ENCODE assay signal across 8 cellular contexts in the genomic region with DNA sequence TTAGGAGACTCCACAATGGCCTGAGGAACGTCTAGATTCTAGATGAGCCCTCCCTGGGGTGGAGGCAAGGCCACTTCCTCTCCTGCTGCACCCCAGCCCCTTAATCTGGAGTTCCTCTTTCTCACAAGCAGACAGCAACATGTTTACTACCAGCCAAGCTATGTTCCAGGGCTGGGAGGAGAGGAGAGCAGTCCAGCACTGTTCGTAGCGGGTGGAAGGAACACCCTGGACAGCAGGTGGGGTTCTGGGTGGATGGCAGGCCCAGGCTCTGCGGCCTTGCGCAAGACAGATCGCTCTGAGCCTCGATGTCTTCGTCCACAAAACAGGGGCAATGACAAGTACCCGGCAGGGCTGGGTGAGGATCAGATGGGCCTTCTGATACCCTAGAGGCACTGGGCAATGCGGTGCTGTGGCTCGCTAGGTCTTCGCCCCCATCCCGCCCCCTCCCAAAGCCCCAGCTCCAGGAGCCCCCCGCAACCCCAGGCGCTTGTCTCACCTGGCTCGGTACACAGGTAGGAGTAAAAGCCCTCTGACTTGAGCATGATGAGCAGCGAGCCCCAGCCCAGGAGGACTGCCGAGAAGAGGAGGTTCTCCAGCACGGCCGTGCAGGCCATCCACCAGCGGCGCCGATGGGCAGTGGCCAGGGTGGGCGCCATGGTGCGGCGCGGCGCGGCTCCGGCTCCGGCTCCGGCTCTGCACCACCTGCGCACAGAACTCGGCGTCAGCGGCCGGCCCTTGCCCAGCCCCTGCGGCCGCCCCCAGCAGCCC. TPM values are rescaled to one million over a fixed set of nuclear protein-coding genes. Genes with fewer than 3 reads are reported as not detected.
A peak's percentile ranks its signal among the peaks of the same experiment; 100 is the strongest.
DNase-seq lines count a peak whose midpoint lies in the region; ATAC-seq and TF ChIP-seq lines count a peak whose summit lies in the region.

No MANE protein-coding gene starts in this region.

- peak overlapping the region in 3 of 4 experiments; percentile 74 to 80 (median 75) for H3K4me3 ChIP-seq in fibroblast of lung (replicated peaks in 1 of 4; ENCODE audit: control extremely low read depth in 1 of 4, insufficient read depth in 1 of 4, low read depth in 3 of 4, low read length in 4 of 4)

- H3K4me1 Mint-ChIP-seq in T-cell (peaks cover 16 to 27% (median 24%) of the 10 kb centered on the region in 3 donors), osteocyte (ENCODE audit: unreplicated experiment) (peaks cover 16% of the 10 kb centered on the region)

- no peaks in the 10 kb centered on the region for H4K20me1 ChIP-seq in fibroblast of lung (ENCODE audit: control insufficient read depth, extremely low read depth, insufficient read depth, low read length)

- CTCF ChIA-PET in T-cell (lab: Charles Lee), result interaction anchor here in 1 of 2 donors (0.6 kb wide), 1 partner anchor 111 kb away, joined by 5 read pairs; the partner anchor contains the start of gene INPP5K

- H3K27me3 Mint-ChIP-seq in T-cell, result peaks cover 0 to 7% of the 10 kb centered on the region in 2 donors
- peaks cover 29% of the 10 kb centered on the region for H3K27me3 Mint-ChIP-seq in osteocyte (ENCODE audit: unreplicated experiment)

- peak overlapping the region; percentile 98 for H3K4me2 ChIP-seq in fibroblast of lung (ENCODE audit: extremely low read depth, insufficient read depth, low read length)

- H3K36me3 Mint-ChIP-seq in T-cell (no peaks in the 10 kb centered on the region), osteocyte (ENCODE audit: unreplicated experiment) (no peaks in the 10 kb centered on the region)

- ATAC-seq in Right ventricle myocardium inferior (no peak), T-cell (replicated peaks in 1 of 4) (no peak)

- no peak for TF ChIP-seq CTCF in fibroblast of lung (conservative IDR thresholded peaks at IDR 0.05 in 1 of 2, IDR thresholded peaks at IDR 0.05 in 1 of 2; ENCODE audit: low read depth in 1 of 2, low read length in 2 of 2)
- no peak for TF ChIP-seq CTCF in osteocyte (IDR thresholded peaks at IDR 0.05)

- no peaks in the 10 kb centered on the region for H3K36me3 ChIP-seq in fibroblast of lung (ENCODE audit: control insufficient read depth, insufficient read depth, low read length)

- H3K27ac Mint-ChIP-seq in T-cell (peak overlapping the region; percentile 28 to 79), osteocyte (ENCODE audit: unreplicated experiment) (no peak overlapping the region)

- H2AFZ ChIP-seq in fibroblast of lung (ENCODE audit: low read length), result no peak overlapping the region

- POLR2A ChIA-PET in T-cell (lab: Charles Lee), result interaction anchor here in 1 of 2 donors (0.6 kb wide), 1 partner anchor 81 kb away, joined by 6 read pairs; no protein-coding TSS in a partner anchor

- H3K27ac ChIP-seq in fibroblast of lung (ENCODE audit: insufficient read depth, low read length), result no peak overlapping the region

- peaks cover 6% of the 10 kb centered on the region for H3K27me3 ChIP-seq in fibroblast of lung (ENCODE audit: control insufficient read depth, insufficient read depth, low read length)

- H3K9me3 ChIP-seq in fibroblast of lung (ENCODE audit: control insufficient read depth, insufficient read depth, low read depth, low read length), result no peaks in the 10 kb centered on the region

- H3K4me3 Mint-ChIP-seq in T-cell, result peak overlapping the region; percentile 76 to 92 (median 83)
- H3K4me3 Mint-ChIP-seq in osteocyte (ENCODE audit: unreplicated experiment), result peak overlapping the region; percentile 52

- no peaks in the 10 kb centered on the region for H3K9me3 Mint-ChIP-seq in T-cell
- no peaks in the 10 kb centered on the region for H3K9me3 Mint-ChIP-seq in osteocyte (ENCODE audit: unreplicated experiment)

- peaks cover 6% of the 10 kb centered on the region for H3K4me1 ChIP-seq in fibroblast of lung (ENCODE audit: control insufficient read depth, extremely low read depth, insufficient read depth, low read length)

- intact Hi-C loops in Right ventricle myocardium inferior (cut with DNase I), result no loop called here
- intact Hi-C loops in cardiac septum (cut with DNase I), result no loop called here

- H3K79me2 ChIP-seq in fibroblast of lung (ENCODE audit: control insufficient read depth, insufficient read depth, low read length), result no peaks in the 10 kb centered on the region

- no peak overlapping the region for H3K9ac ChIP-seq in fibroblast of lung (ENCODE audit: insufficient read depth, low read length)

- DNase-seq in Right ventricle myocardium inferior (ENCODE audit: missing footprints) (peak; percentile 76), cardiac septum (ENCODE audit: low spot score) (no peak), T-cell (peak in 3 of 34 experiments; percentile 16 to 42 (median 23)), fibroblast of lung (ENCODE audit: low read depth in 2 of 2) (no peak), osteocyte (ENCODE audit: extremely low spot score, unreplicated experiment) (no peak), HuH-7.5 (ENCODE audit: low spot score) (no peak), NCI-H524 (lab: John Stamatoyannopoulos, UW) (no peak)
- no peak for DNase-seq in stimulated activated CD4-positive, alpha-beta T cell treated with anti-CD3 and anti-CD28 coated beads, Interleukin-12 subunit alpha, Interleukin-12 subunit beta, amount 100 ng/mL, for 4 hours

RNA-seq across cellular contexts. Expression of gene SLC43A2, which starts 1.2 kb away (rescaled TPM):
- total RNA-seq in Right ventricle myocardium inferior, result 5.5 TPM
- total RNA-seq in cardiac septum, result 4.8 TPM
- total RNA-seq in T-cell, result 10 to 100 TPM in 1 of 5 donors, 1 to 10 TPM in 4; 3.8 to 14.7 (median 7.8) TPM
- 2.3 and 8.4 TPM in 2 replicates for total RNA-seq in fibroblast of lung
- 7.4 and 13.7 TPM in 2 replicates for polyA plus RNA-seq in fibroblast of lung
- polyA plus RNA-seq in fibroblast of lung (2012), result 10.7 and 13.5 TPM in 2 replicates
- 24.2 and 38.1 TPM in 2 replicates for polyA minus RNA-seq in fibroblast of lung (ENCODE audit: low replicate concordance)
- total RNA-seq in osteocyte, result 4.7 and 7.3 TPM in 2 replicates

RNA-seq across cellular contexts. Expression of gene SCARF1, which starts 18.1 kb away (rescaled TPM):
- total RNA-seq in Right ventricle myocardium inferior (12.4 TPM), cardiac septum (10.9 TPM), T-cell (1 to 10 TPM in 4 of 5 donors, under 1 TPM in 1; 0.83 to 2.0 (median 1.5) TPM), fibroblast of lung (0.77 and 0.99 TPM in 2 replicates), osteocyte (0.21 and 0.64 TPM in 2 replicates)
- 0.09 and 2.4 TPM in 2 replicates for polyA plus RNA-seq in fibroblast of lung
- 0.15 and 3.5 TPM in 2 replicates for polyA plus RNA-seq in fibroblast of lung (2012)
- 3.6 TPM in 1 of 2 replicates, not detected in the other for polyA minus RNA-seq in fibroblast of lung (ENCODE audit: low replicate concordance)

RNA-seq across cellular contexts. Expression of gene RILP, which starts 22.3 kb away (rescaled TPM):
- total RNA-seq in Right ventricle myocardium inferior (73.0 TPM), cardiac septum (49.8 TPM), T-cell (1 to 10 TPM; 1.2 to 2.9 (median 2.0) TPM), fibroblast of lung (11.0 and 12.4 TPM in 2 replicates), osteocyte (1.2 and 2.6 TPM in 2 replicates)
- 6.5 and 7.4 TPM in 2 replicates for polyA plus RNA-seq in fibroblast of lung
- 10.9 and 11.5 TPM in 2 replicates for polyA plus RNA-seq in fibroblast of lung (2012)
- polyA minus RNA-seq in fibroblast of lung (ENCODE audit: low replicate concordance), result 6.0 TPM in 2 replicates

RNA-seq across cellular contexts. Expression of gene PRPF8, which starts 57.3 kb away (rescaled TPM):
- 120 TPM for total RNA-seq in Right ventricle myocardium inferior
- 162 TPM for total RNA-seq in cardiac septum
- total RNA-seq in T-cell, result 100 to 1,000 TPM; 387 to 543 (median 409) TPM
- 74.5 and 122 TPM in 2 replicates for total RNA-seq in fibroblast of lung
- polyA plus RNA-seq in fibroblast of lung, result 88.9 and 140 TPM in 2 replicates
- polyA plus RNA-seq in fibroblast of lung (2012), result 132 and 182 TPM in 2 replicates
- 607 and 770 TPM in 2 replicates for polyA minus RNA-seq in fibroblast of lung (ENCODE audit: low replicate concordance)
- total RNA-seq in osteocyte, result 238 and 262 TPM in 2 replicates
